ENCODE assay signal across 2 cellular contexts in genomic region chr10:102845352-102845902, GRCh38.
TF ChIP-seq lines count a peak whose summit lies in the region.

No MANE protein-coding gene starts in this region.

TF ChIP-seq in H1, 55 proteins besides CTCF, POLR2A, EP300 and RAD21:
- no peak for TF ChIP-seq TBP (IDR thresholded peaks at IDR 0.05; ENCODE audit: low read depth, low read length)
- no peak for TF ChIP-seq POLR2AphosphoS5 (IDR thresholded peaks at IDR 0.05; ENCODE audit: low read depth, low read length)
- no peak for TF ChIP-seq HDAC6 (IDR thresholded peaks at IDR 0.05; ENCODE audit: low read depth, low read length)

TF ChIP-seq in liver, 16 proteins besides CTCF, POLR2A, EP300 and RAD21:
- peak; percentile 27 for TF ChIP-seq SP1 (IDR thresholded peaks at IDR 0.05)
- TF ChIP-seq RXRA (IDR thresholded peaks at IDR 0.05), result peak in 1 of 2 donors; percentile 33
- no peak for TF ChIP-seq GABPA (IDR thresholded peaks at IDR 0.05 in 1 of 2, conservative IDR thresholded peaks at IDR 0.05 in 1 of 2)
- no peak for TF ChIP-seq FOXA1 (IDR thresholded peaks at IDR 0.05)
- TF ChIP-seq HNF4A (conservative IDR thresholded peaks at IDR 0.05), result peak; percentile 53 to 66
- peak; percentile 28 for TF ChIP-seq YY1 (IDR thresholded peaks at IDR 0.05)
- TF ChIP-seq NR2F2 (IDR thresholded peaks at IDR 0.05), result no peak
